22 cellular contexts compared by ENCODE assay signal in the genomic region with DNA sequence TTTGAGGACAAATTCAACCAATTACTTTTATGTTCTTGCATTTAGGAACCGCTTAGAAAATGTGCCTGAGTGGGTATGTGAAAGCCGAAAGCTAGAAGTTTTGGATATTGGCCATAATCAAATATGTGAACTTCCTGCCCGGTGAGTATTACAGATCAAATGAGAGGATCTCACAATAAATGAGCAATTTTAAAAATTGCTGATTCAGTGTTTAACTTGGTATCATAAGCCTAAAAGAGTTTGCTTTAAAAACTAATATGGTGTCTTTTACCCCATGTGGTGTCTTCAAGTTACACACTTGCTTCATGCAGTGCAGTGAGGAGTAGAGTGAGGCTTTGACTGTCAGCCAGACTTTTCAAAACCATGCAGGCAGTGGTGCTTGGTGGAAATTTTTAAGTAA.
"Had no signal": no experiment of that assay in that cellular context is flagged by ENCODE, and none has a peak within 500 bp of the region (broad histone marks: within the 10 kb centered on the region; RNA-seq: fewer than 3 reads in every experiment).

No MANE protein-coding gene starts in this region.

- FAIRE-seq: frontal cortex, urothelium cell line had no signal

- H3K27ac ChIP-seq: stomach, testis had no signal

- H3K9me3 ChIP-seq: stomach, testis had no signal

- H3K4me3 ChIP-seq: stomach, testis had no signal

- DNase-seq: activated CD4-positive, alpha-beta T cell treated with anti-CD3 and anti-CD28 coated beads for 36 hours; activated CD4-positive, CD25-positive, alpha-beta regulatory T cell; activated CD8-positive, alpha-beta memory T cell treated with anti-CD3 and anti-CD28 coated beads, Interleukin-2, amount 10 ng/mL, durations not matched to agents 7 days and 5 days; activated CD8-positive, alpha-beta T cell treated with anti-CD3 and anti-CD28 coated beads, Interleukin-2, amount 10 ng/mL, durations not matched to agents 7 days and 5 days; activated naive CD8-positive, alpha-beta T cell treated with anti-CD3 and anti-CD28 coated beads, Interleukin-2, amount 50 U/mL, for 24 hours; activated T-cell treated with anti-CD3 and anti-CD28 coated beads, Interleukin-2, amount 50 U/mL, for 48 hours; amygdala; endodermal cell; islet precursor cell; left cardiac atrium; left ventricle myocardium superior; posterior cingulate gyrus; right cardiac atrium; stimulated activated CD4-positive, alpha-beta T cell treated with anti-CD3 and anti-CD28 coated beads, Interleukin-4, amount 100 ng/mL, for 24 hours; stomach; T-helper 1 cell; testis; trophoblast cell had no signal

- ATAC-seq: activated CD4-positive, alpha-beta T cell treated with anti-CD3 and anti-CD28 coated beads for 36 hours; activated CD8-positive, alpha-beta memory T cell treated with anti-CD3 and anti-CD28 coated beads, Interleukin-2, amount 10 ng/mL, durations not matched to agents 7 days and 5 days; activated CD8-positive, alpha-beta T cell treated with anti-CD3 and anti-CD28 coated beads, Interleukin-2, amount 10 ng/mL, durations not matched to agents 7 days and 5 days; activated naive CD8-positive, alpha-beta T cell treated with anti-CD3 and anti-CD28 coated beads, Interleukin-2, amount 50 U/mL, for 24 hours; esophagus mucosa; left cardiac atrium; left ventricle myocardium superior; right cardiac atrium; stimulated activated effector memory CD8-positive, alpha-beta T cell treated with anti-CD3 and anti-CD28 coated beads, Interleukin-12 subunit alpha, Interleukin-12 subunit beta, amount 100 ng/mL, for 72 hours had no signal

- H3K27me3 ChIP-seq: stomach, testis had no signal

- H3K4me1 ChIP-seq: testis had no signal
